ENCODE assay signal across 25 cellular contexts in genomic region chr1:3863231-3863935, GRCh38. TPM values are rescaled to one million over a fixed set of nuclear protein-coding genes. Genes with fewer than 3 reads are reported as not detected.
DNase-seq lines count a peak whose midpoint lies in the region; ATAC-seq and TF ChIP-seq lines count a peak whose summit lies in the region.
"Had no signal": no experiment of that assay in that cellular context is flagged by ENCODE, and none has a peak within 500 bp of the region (broad histone marks: within the 10 kb centered on the region; RNA-seq: fewer than 3 reads in every experiment).

No MANE protein-coding gene starts in this region.

- intact Hi-C loops in lower lobe of right lung (cut with DNase I) = no loop called here

- H3K36me3 ChIP-seq in lower lobe of right lung (peaks cover 21% of the 10 kb centered on the region), Karpas-422 (ENCODE audit: insufficient read depth, low read length) (peaks cover 5% of the 10 kb centered on the region)
- H3K36me3 ChIP-seq: right lobe of liver had no signal

- H3K9me3 ChIP-seq in lower lobe of right lung = no peaks in the 10 kb centered on the region
- no peaks in the 10 kb centered on the region for H3K9me3 ChIP-seq in Karpas-422 (ENCODE audit: low read length)
- H3K9me3 ChIP-seq: right lobe of liver, suprapubic skin had no signal

- H3K4me3 ChIP-seq in lower lobe of right lung (no peak overlapping the region), Karpas-422 (ENCODE audit: low read length) (no peak overlapping the region)
- H3K4me3 ChIP-seq: right lobe of liver, suprapubic skin had no signal

- H3K4me2 ChIP-seq in Karpas-422 (ENCODE audit: low read depth, low read length, poor library complexity, severe bottlenecking) = no peak overlapping the region
- H3K4me2 ChIP-seq: KMS-11 had no signal

- H3K4me1 ChIP-seq in lower lobe of right lung (peaks cover 4% of the 10 kb centered on the region), Karpas-422 (ENCODE audit: low read length) (peaks cover 5% of the 10 kb centered on the region)
- H3K4me1 ChIP-seq: parathyroid adenoma had no signal

- peaks cover 51% of the 10 kb centered on the region for H3K79me2 ChIP-seq in Karpas-422 (ENCODE audit: low read length)
- H3K79me2 ChIP-seq: parathyroid adenoma had no signal

- H3K9me2 ChIP-seq in Karpas-422 (replicated peaks; ENCODE audit: insufficient read depth, low read length) = no peaks in the 10 kb centered on the region

- no peaks in the 10 kb centered on the region for H4K20me1 ChIP-seq in Karpas-422 (ENCODE audit: insufficient read depth, low read depth, low read length)

- no peak overlapping the region for H2AFZ ChIP-seq in Karpas-422 (ENCODE audit: low read length)
- H2AFZ ChIP-seq: parathyroid adenoma had no signal

- H3K27ac ChIP-seq in caudate nucleus (ENCODE audit: low read depth, low read length) = peak overlapping the region; percentile 40
- H3K27ac ChIP-seq in lower lobe of right lung = no peak overlapping the region
- H3K27ac ChIP-seq in Karpas-422 (ENCODE audit: low read length) = no peak overlapping the region
- H3K27ac ChIP-seq: C4-2B, KMS-11, parathyroid adenoma, right lobe of liver, suprapubic skin, WERI-Rb-1 had no signal

- no peak for TF ChIP-seq CTCF in lower lobe of right lung (IDR thresholded peaks at IDR 0.05)

- no peak overlapping the region for H3K9ac ChIP-seq in Karpas-422 (ENCODE audit: low read length)
- H3K9ac ChIP-seq: KMS-11, parathyroid adenoma had no signal

- DNase-seq in NCI-H345 (lab: John Stamatoyannopoulos, UW) (peak; percentile 91), caudate nucleus (lab: John Stamatoyannopoulos, UW) (peak in 32 of 61 donors; percentile 5 to 58 (median 27)), lower lobe of right lung (peak; percentile 20), superior temporal gyrus (ENCODE audit: extremely low spot score) (peak; percentile 76), Karpas-422 (no peak), dedifferentiated amniotic fluid mesenchymal stem cell (ENCODE audit: extremely low spot score) (no peak)
- no peak for DNase-seq in activated naive CD4-positive, alpha-beta T cell treated with anti-CD3 and anti-CD28 coated beads, Interleukin-2, amount 50 U/mL, for 16 hours
- DNase-seq: activated CD4-positive, alpha-beta T cell treated with anti-CD3 and anti-CD28 coated beads, Interleukin-2, amount 50 U/mL, for 1 hour; activated CD8-positive, alpha-beta memory T cell treated with anti-CD3 and anti-CD28 coated beads, Interleukin-2, amount 10 ng/mL, durations not matched to agents 7 days and 5 days; Calu3; NCI-H1436; NCI-H2171 treated with DMSO at 0.1 percent for 48 hours; NCI-H524 treated with DMSO at 0.1 percent for 48 hours; right lobe of liver; SHP77; stimulated activated CD4-positive, alpha-beta T cell treated with anti-CD3 and anti-CD28 coated beads, Interleukin-4, amount 100 ng/mL, for 4 hours; SW 1271; T-helper 9 cell; WERI-Rb-1 had no signal

- no peak for ATAC-seq in lower lobe of right lung
- ATAC-seq: activated CD8-positive, alpha-beta memory T cell treated with anti-CD3 and anti-CD28 coated beads, Interleukin-2, amount 10 ng/mL, durations not matched to agents 7 days and 5 days; Panc1; right lobe of liver; stimulated activated memory B cell treated with anti-CD40 and anti-IgM and Interleukin-4, amounts not matched to agents 10 μg/mL and 1 μg/mL and 100 μg/mL, for 72 hours had no signal

- H3K27me3 ChIP-seq in lower lobe of right lung (ENCODE audit: low read depth) = no peaks in the 10 kb centered on the region
- no peaks in the 10 kb centered on the region for H3K27me3 ChIP-seq in Karpas-422 (ENCODE audit: low read length)
- H3K27me3 ChIP-seq: right lobe of liver, suprapubic skin had no signal

RNA-seq across cellular contexts. Expression of gene DFFB, which starts 6.1 kb away (rescaled TPM):
- total RNA-seq in lower lobe of right lung = 10.6 TPM
- total RNA-seq in Karpas-422 (2014; rRNA removed; shearing (Covaris generic); ENCODE audit: low replicate concordance) = 11.9 and 15.2 TPM in 2 replicates

RNA-seq across cellular contexts. Expression of gene CEP104, which starts 6.4 kb away (rescaled TPM):
- 53.9 TPM for total RNA-seq in lower lobe of right lung
- total RNA-seq in Karpas-422 (2014; rRNA removed; shearing (Covaris generic); ENCODE audit: low replicate concordance) = 19.9 and 90.0 TPM in 2 replicates

RNA-seq across cellular contexts. Expression of gene C1orf174, which starts 36.7 kb away (rescaled TPM):
- 19.8 TPM for total RNA-seq in lower lobe of right lung
- total RNA-seq in Karpas-422 (2014; rRNA removed; shearing (Covaris generic); ENCODE audit: low replicate concordance) = 17.4 and 25.5 TPM in 2 replicates

Comparison
In these comparisons a context has a peak if more than half of its experiments do, and no peak if none do; other contexts are left out.
1. DNase-seq: peak in NCI-H345 (single experiment), caudate nucleus (32 of 61), lower lobe of right lung (single experiment) and superior temporal gyrus (single experiment); none in Karpas-422 (single experiment), activated naive CD4-positive, alpha-beta T cell treated with anti-CD3 and anti-CD28 coated beads, Interleukin-2, amount 50 U/mL, for 16 hours (single experiment) and dedifferentiated amniotic fluid mesenchymal stem cell (single experiment).